In the genomic region with DNA sequence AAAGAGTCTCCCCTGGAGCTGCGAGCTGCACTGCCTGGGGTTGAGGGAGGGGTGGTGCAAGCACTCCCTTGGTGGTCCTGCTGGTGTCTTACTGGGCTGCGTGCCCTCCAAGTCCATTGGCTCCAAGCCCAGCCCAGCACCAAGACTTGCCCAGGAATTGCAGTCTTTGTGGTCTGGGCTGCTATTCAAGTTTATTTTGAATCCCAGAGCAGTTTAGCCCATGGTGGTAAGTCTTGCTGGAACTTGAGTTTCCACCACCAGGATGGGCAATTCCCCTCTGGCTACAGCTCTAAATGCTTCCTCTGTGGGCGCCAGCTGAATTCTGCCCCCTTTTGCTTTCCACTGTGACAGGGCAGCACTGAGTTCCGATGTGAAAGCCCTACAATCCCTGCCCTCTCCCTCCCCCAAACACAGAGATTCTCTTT, we compare ENCODE assay signal across 15 cellular contexts. TPM values are rescaled to one million over a fixed set of nuclear protein-coding genes. Genes with fewer than 3 reads are reported as not detected.
DNase-seq lines count a peak whose midpoint lies in the region; ATAC-seq and TF ChIP-seq lines count a peak whose summit lies in the region.
"Had no signal": no experiment of that assay in that cellular context is flagged by ENCODE, and none has a peak within 500 bp of the region (broad histone marks: within the 10 kb centered on the region; RNA-seq: fewer than 3 reads in every experiment).

No MANE protein-coding gene starts in this region.

- peaks cover 42% of the 10 kb centered on the region for H3K79me2 ChIP-seq in SK-N-SH (ENCODE audit: insufficient read depth)

- H3K4me3 ChIP-seq in SK-N-SH (ENCODE audit: low read depth in 2 of 2, low read length in 1 of 2) (no peak overlapping the region), astrocyte of the cerebellum (ENCODE audit: low read depth, low read length) (no peak overlapping the region), prostate gland (no peak overlapping the region)
- H3K4me3 ChIP-seq: spleen, testis had no signal

- no peak for TF ChIP-seq EP300 in SK-N-SH (IDR thresholded peaks at IDR 0.05; ENCODE audit: borderline replicate concordance in 1 of 2, low read depth in 1 of 2, low read length in 1 of 2)

- no peak overlapping the region for H3K4me2 ChIP-seq in SK-N-SH

- CTCF ChIA-PET in SK-N-SH (lab: Yijun Ruan, JAX), result interaction anchor here (0.6 kb wide), 1 partner anchor 134 kb away, joined by 3 read pairs; no protein-coding TSS in a partner anchor

- TF ChIP-seq POLR2A in prostate gland (IDR thresholded peaks at IDR 0.05), result no peak

- peak; percentile 15; the same call in 1 of the 3 replicates for ATAC-seq in SK-N-SH treated with all-trans-retinoic acid at 6 μM for 48 hours

- no peaks in the 10 kb centered on the region for H3K9me2 ChIP-seq in SK-N-SH

- H3K27ac ChIP-seq in SK-N-SH (ENCODE audit: low read depth in 2 of 2, low read length in 1 of 2) (no peak overlapping the region), prostate gland (no peak overlapping the region)
- H3K27ac ChIP-seq: spleen, testis had no signal

- H3K36me3 ChIP-seq in SK-N-SH (replicated peaks in 1 of 2; ENCODE audit: control insufficient read depth in 1 of 2, insufficient read depth in 2 of 2, low read length in 1 of 2) (no peaks in the 10 kb centered on the region), prostate gland (no peaks in the 10 kb centered on the region)
- H3K36me3 ChIP-seq: spleen had no signal

- no peak for DNase-seq in SK-N-SH
- DNase-seq in astrocyte of the cerebellum (ENCODE audit: low read depth), result peak; percentile 65
- DNase-seq in foreskin melanocyte, result peak; percentile 88
- peak; percentile 21 for DNase-seq in stromal cell of bone marrow (ENCODE audit: low read depth)
- DNase-seq in stimulated activated naive CD4-positive, alpha-beta T cell (lab: John Stamatoyannopoulos, UW), result no peak
- DNase-seq in NCI-H1694 treated with DMSO at 0.1 percent for 48 hours (lab: John Stamatoyannopoulos, UW), result no peak
- no peak for DNase-seq in prostate gland (ENCODE audit: low spot score)
- DNase-seq: aorta, Calu3, endodermal cell, NCI-H1048, NCI-H510A treated with DMSO at 0.1 percent for 48 hours, spleen, testis had no signal

- H3K4me1 ChIP-seq in SK-N-SH (ENCODE audit: control insufficient read depth in 1 of 2, insufficient read depth in 2 of 2, low read depth in 1 of 2, low read length in 1 of 2) (peaks cover 4 to 5% of the 10 kb centered on the region in 2 experiments; a peak in 2 of 4 replicates), prostate gland (replicated peaks) (no peaks in the 10 kb centered on the region)
- H3K4me1 ChIP-seq: spleen had no signal

- no peaks in the 10 kb centered on the region for H3K27me3 ChIP-seq in SK-N-SH (ENCODE audit: insufficient read depth)
- H3K27me3 ChIP-seq in prostate gland (replicated peaks; ENCODE audit: insufficient read depth), result no peaks in the 10 kb centered on the region
- H3K27me3 ChIP-seq: spleen, testis had no signal

- no peak overlapping the region for H2AFZ ChIP-seq in SK-N-SH (ENCODE audit: low read depth)

- POLR2A ChIA-PET in SK-N-SH (lab: Yijun Ruan, JAX), result interaction anchor here (0.7 kb wide), 1 partner anchor 10 kb away, joined by 3 read pairs; no protein-coding TSS in a partner anchor

- H3F3A ChIP-seq in SK-N-SH (replicated peaks; ENCODE audit: insufficient read depth), result no peaks in the 10 kb centered on the region

- H3K9ac ChIP-seq in SK-N-SH, result no peak overlapping the region

- no peaks in the 10 kb centered on the region for H4K20me1 ChIP-seq in SK-N-SH (ENCODE audit: insufficient read depth)

- H3K9me3 ChIP-seq in SK-N-SH (no peaks in the 10 kb centered on the region), prostate gland (no peaks in the 10 kb centered on the region)

- TF ChIP-seq CTCF in SK-N-SH (IDR thresholded peaks at IDR 0.05) (no peak), astrocyte of the cerebellum (IDR thresholded peaks at IDR 0.05; ENCODE audit: low read depth, low read length, missing control alignments) (peak; percentile 27), prostate gland (IDR thresholded peaks at IDR 0.05) (no peak)

- in situ Hi-C loops in astrocyte of the cerebellum (cut with HindIII; ENCODE audit: low sequenced_read_pairs), result no loop called here

- no peak for TF ChIP-seq RAD21 in SK-N-SH (IDR thresholded peaks at IDR 0.05; ENCODE audit: low read length)

- intact Hi-C loops in prostate gland (cut with DNase I), result no loop called here

- WGBS in SK-N-SH (ENCODE audit: low lambda C conversion rate), result 96% methylated on average over 4 of the region's 4 CpGs
- 47% methylated on average over 4 of the region's 4 CpGs for WGBS in prostate gland

TF ChIP-seq in SK-N-SH treated with all-trans-retinoic acid at 6 μM for 48 hours, 23 proteins besides CTCF, POLR2A, EP300 and RAD21:
- TF ChIP-seq RARB (CRISPR knock-in tag; IDR thresholded peaks at IDR 0.05) (no peak), CSDC2 (CRISPR knock-in tag; IDR thresholded peaks at IDR 0.05) (no peak), OSR1 (CRISPR knock-in tag; IDR thresholded peaks at IDR 0.05) (no peak), BACH2 (CRISPR knock-in tag; IDR thresholded peaks at IDR 0.05; ENCODE audit: borderline replicate concordance) (no peak)
- TF ChIP-seq, protein P1, sequence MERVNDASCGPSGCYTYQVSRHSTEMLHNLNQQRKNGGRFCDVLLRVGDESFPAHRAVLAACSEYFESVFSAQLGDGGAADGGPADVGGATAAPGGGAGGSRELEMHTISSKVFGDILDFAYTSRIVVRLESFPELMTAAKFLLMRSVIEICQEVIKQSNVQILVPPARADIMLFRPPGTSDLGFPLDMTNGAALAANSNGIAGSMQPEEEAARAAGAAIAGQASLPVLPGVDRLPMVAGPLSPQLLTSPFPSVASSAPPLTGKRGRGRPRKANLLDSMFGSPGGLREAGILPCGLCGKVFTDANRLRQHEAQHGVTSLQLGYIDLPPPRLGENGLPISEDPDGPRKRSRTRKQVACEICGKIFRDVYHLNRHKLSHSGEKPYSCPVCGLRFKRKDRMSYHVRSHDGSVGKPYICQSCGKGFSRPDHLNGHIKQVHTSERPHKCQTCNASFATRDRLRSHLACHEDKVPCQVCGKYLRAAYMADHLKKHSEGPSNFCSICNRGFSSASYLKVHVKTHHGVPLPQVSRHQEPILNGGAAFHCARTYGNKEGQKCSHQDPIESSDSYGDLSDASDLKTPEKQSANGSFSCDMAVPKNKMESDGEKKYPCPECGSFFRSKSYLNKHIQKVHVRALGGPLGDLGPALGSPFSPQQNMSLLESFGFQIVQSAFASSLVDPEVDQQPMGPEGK (CRISPR knock-in tag; IDR thresholded peaks at IDR 0.05; ENCODE audit: borderline replicate concordance), result no peak

TF ChIP-seq in SK-N-SH, 30 proteins besides CTCF, POLR2A, EP300 and RAD21 (continues in another document):
- TF ChIP-seq SIN3A (IDR thresholded peaks at IDR 0.05; ENCODE audit: borderline replicate concordance, low read depth, low read length), result no peak
- TF ChIP-seq TAF1 (IDR thresholded peaks at IDR 0.05; ENCODE audit: borderline replicate concordance, low read depth, low read length), result no peak
- TF ChIP-seq, protein P2, sequence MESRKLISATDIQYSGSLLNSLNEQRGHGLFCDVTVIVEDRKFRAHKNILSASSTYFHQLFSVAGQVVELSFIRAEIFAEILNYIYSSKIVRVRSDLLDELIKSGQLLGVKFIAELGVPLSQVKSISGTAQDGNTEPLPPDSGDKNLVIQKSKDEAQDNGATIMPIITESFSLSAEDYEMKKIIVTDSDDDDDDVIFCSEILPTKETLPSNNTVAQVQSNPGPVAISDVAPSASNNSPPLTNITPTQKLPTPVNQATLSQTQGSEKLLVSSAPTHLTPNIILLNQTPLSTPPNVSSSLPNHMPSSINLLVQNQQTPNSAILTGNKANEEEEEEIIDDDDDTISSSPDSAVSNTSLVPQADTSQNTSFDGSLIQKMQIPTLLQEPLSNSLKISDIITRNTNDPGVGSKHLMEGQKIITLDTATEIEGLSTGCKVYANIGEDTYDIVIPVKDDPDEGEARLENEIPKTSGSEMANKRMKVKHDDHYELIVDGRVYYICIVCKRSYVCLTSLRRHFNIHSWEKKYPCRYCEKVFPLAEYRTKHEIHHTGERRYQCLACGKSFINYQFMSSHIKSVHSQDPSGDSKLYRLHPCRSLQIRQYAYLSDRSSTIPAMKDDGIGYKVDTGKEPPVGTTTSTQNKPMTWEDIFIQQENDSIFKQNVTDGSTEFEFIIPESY (IDR thresholded peaks at IDR 0.05; ENCODE audit: borderline replicate concordance, low read depth), result no peak
- no peak for TF ChIP-seq RCOR1 (IDR thresholded peaks at IDR 0.05; ENCODE audit: low read length)
- TF ChIP-seq GABPA (IDR thresholded peaks at IDR 0.05; ENCODE audit: low read depth), result no peak
- TF ChIP-seq, protein P3, sequence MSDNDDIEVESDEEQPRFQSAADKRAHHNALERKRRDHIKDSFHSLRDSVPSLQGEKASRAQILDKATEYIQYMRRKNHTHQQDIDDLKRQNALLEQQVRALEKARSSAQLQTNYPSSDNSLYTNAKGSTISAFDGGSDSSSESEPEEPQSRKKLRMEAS (IDR thresholded peaks at IDR 0.05; ENCODE audit: low read depth), result no peak
- no peak for TF ChIP-seq EZH2phosphoT487 (IDR thresholded peaks at IDR 0.05; ENCODE audit: borderline replicate concordance, low read depth)
- TF ChIP-seq, protein P4, sequence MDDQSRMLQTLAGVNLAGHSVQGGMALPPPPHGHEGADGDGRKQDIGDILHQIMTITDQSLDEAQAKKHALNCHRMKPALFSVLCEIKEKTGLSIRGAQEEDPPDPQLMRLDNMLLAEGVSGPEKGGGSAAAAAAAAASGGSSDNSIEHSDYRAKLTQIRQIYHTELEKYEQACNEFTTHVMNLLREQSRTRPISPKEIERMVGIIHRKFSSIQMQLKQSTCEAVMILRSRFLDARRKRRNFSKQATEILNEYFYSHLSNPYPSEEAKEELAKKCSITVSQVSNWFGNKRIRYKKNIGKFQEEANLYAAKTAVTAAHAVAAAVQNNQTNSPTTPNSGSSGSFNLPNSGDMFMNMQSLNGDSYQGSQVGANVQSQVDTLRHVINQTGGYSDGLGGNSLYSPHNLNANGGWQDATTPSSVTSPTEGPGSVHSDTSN (IDR thresholded peaks at IDR 0.05), result no peak
- no peak for TF ChIP-seq RFX5 (IDR thresholded peaks at IDR 0.05; ENCODE audit: low read length)
- TF ChIP-seq, protein P5, sequence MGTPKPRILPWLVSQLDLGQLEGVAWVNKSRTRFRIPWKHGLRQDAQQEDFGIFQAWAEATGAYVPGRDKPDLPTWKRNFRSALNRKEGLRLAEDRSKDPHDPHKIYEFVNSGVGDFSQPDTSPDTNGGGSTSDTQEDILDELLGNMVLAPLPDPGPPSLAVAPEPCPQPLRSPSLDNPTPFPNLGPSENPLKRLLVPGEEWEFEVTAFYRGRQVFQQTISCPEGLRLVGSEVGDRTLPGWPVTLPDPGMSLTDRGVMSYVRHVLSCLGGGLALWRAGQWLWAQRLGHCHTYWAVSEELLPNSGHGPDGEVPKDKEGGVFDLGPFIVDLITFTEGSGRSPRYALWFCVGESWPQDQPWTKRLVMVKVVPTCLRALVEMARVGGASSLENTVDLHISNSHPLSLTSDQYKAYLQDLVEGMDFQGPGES (IDR thresholded peaks at IDR 0.05; ENCODE audit: low read depth, low read length), result no peak

RNA-seq across cellular contexts. Expression of a gene that starts 25.1 kb away (rescaled TPM):
- polyA plus RNA-seq in SK-N-SH (2012; rRNA removed), result 70.0 and 84.7 TPM in 2 replicates
- 85.2 and 89.3 TPM in 2 replicates for polyA plus RNA-seq in SK-N-SH (2012; cell fraction: cytosol; rRNA removed)
- polyA plus RNA-seq in SK-N-SH (2012; cell fraction: nucleus; rRNA removed), result 41.4 and 61.5 TPM in 2 replicates
- 10 to 100 TPM; 50.3 to 76.2 TPM for total RNA-seq in prostate gland

Comparison
In these comparisons a context has a peak if more than half of its experiments do, and no peak if none do; other contexts are left out.
1. DNase-seq: peak in astrocyte of the cerebellum (single experiment), foreskin melanocyte (single experiment) and stromal cell of bone marrow (single experiment); none in SK-N-SH (single experiment), stimulated activated naive CD4-positive, alpha-beta T cell (0 of 6), NCI-H1694 treated with DMSO at 0.1 percent for 48 hours (single experiment) and prostate gland (single experiment).